Comparison of ENCODE assay signal across 28 cellular contexts in genomic region chr2:158004131-158004530, GRCh38.
DNase-seq lines count a peak whose midpoint lies in the region; ATAC-seq and TF ChIP-seq lines count a peak whose summit lies in the region.
"Had no signal": no experiment of that assay in that cellular context is flagged by ENCODE, and none has a peak within 500 bp of the region (broad histone marks: within the 10 kb centered on the region; RNA-seq: fewer than 3 reads in every experiment).

No MANE protein-coding gene starts in this region.

- no peaks in the 10 kb centered on the region for H3K36me3 ChIP-seq in H7 (replicated peaks; ENCODE audit: control insufficient read depth, insufficient read depth, low read length)
- H3K36me3 ChIP-seq: SJCRH30, tibial nerve had no signal

- no peak overlapping the region for H3K4me3 Mint-ChIP-seq in activated CD4-positive, alpha-beta T cell treated with anti-CD3 and anti-CD28 coated beads, Interleukin-2, amount 10 ng/mL, durations not matched to agents 7 days and 5 days
- H3K4me3 Mint-ChIP-seq: activated CD8-positive, alpha-beta T cell treated with anti-CD3 and anti-CD28 coated beads, Interleukin-2, amount 10 ng/mL, durations not matched to agents 7 days and 5 days; CD4-positive, alpha-beta memory T cell; central memory CD8-positive, alpha-beta T cell; H9; stimulated activated naive CD8-positive, alpha-beta T cell treated with anti-CD3 and anti-CD28 coated beads, Interleukin-15, amount 100 ng/mL, for 72 hours; WTC11 had no signal

- no peak for ATAC-seq in HG03108 (IDR thresholded peaks at IDR 0.05; ENCODE audit: unreplicated experiment)
- ATAC-seq in HG03045 (IDR thresholded peaks at IDR 0.05; ENCODE audit: unreplicated experiment): no peak
- ATAC-seq: activated CD8-positive, alpha-beta T cell treated with anti-CD3 and anti-CD28 coated beads, Interleukin-2, amount 10 ng/mL, durations not matched to agents 7 days and 5 days; esophagus mucosa; left ventricle myocardium superior; mucosa of descending colon; stimulated activated naive CD8-positive, alpha-beta T cell treated with anti-CD3 and anti-CD28 coated beads, Interleukin-15, amount 100 ng/mL, for 72 hours; WTC11 had no signal

- H3K27ac Mint-ChIP-seq in activated CD4-positive, alpha-beta T cell treated with anti-CD3 and anti-CD28 coated beads, Interleukin-2, amount 10 ng/mL, durations not matched to agents 7 days and 5 days: no peak overlapping the region
- H3K27ac Mint-ChIP-seq: activated CD8-positive, alpha-beta T cell treated with anti-CD3 and anti-CD28 coated beads, Interleukin-2, amount 10 ng/mL, durations not matched to agents 7 days and 5 days; H9; stimulated activated naive CD8-positive, alpha-beta T cell treated with anti-CD3 and anti-CD28 coated beads, Interleukin-15, amount 100 ng/mL, for 72 hours; WTC11 had no signal

- POLR2A ChIA-PET in activated CD4-positive, alpha-beta T cell treated with anti-CD3 and anti-CD28 coated beads, Interleukin-2, amount 10 ng/mL, durations not matched to agents 7 days and 5 days (lab: Charles Lee): no interaction called here

- H3K36me3 Mint-ChIP-seq in activated CD4-positive, alpha-beta T cell treated with anti-CD3 and anti-CD28 coated beads, Interleukin-2, amount 10 ng/mL, durations not matched to agents 7 days and 5 days (ENCODE audit: low read depth): no peaks in the 10 kb centered on the region
- H3K36me3 Mint-ChIP-seq: CD4-positive, alpha-beta memory T cell; WTC11 had no signal

- peaks cover 6% of the 10 kb centered on the region for H3K4me1 Mint-ChIP-seq in activated CD4-positive, alpha-beta T cell treated with anti-CD3 and anti-CD28 coated beads, Interleukin-2, amount 10 ng/mL, durations not matched to agents 7 days and 5 days
- H3K4me1 Mint-ChIP-seq: central memory CD8-positive, alpha-beta T cell had no signal

- no peak overlapping the region for H3K4me3 ChIP-seq in epithelial cell of esophagus (ENCODE audit: low read length)
- H3K4me3 ChIP-seq in H7 (ENCODE audit: insufficient read depth, low read depth, low read length): no peak overlapping the region
- H3K4me3 ChIP-seq: mucosa of descending colon, SJCRH30, tibial nerve had no signal

- no peaks in the 10 kb centered on the region for H3K27me3 Mint-ChIP-seq in activated CD4-positive, alpha-beta T cell treated with anti-CD3 and anti-CD28 coated beads, Interleukin-2, amount 10 ng/mL, durations not matched to agents 7 days and 5 days
- H3K27me3 Mint-ChIP-seq: stimulated activated naive CD8-positive, alpha-beta T cell treated with anti-CD3 and anti-CD28 coated beads, Interleukin-15, amount 100 ng/mL, for 72 hours had no signal

- TF ChIP-seq CTCF in epithelial cell of esophagus (IDR thresholded peaks at IDR 0.05; ENCODE audit: insufficient read depth, low read depth, low read length, missing control alignments): no peak

- no peaks in the 10 kb centered on the region for H3K27me3 ChIP-seq in H7 (ENCODE audit: control insufficient read depth, insufficient read depth, low read length)
- H3K27me3 ChIP-seq: SJCRH30, tibial nerve had no signal

- DNase-seq in EL (peak; percentile 22), RPMI7951 (ENCODE audit: low read depth) (peak; percentile 20), epithelial cell of esophagus (ENCODE audit: low read depth) (peak; percentile 38), kidney tubule cell (ENCODE audit: low spot score) (peak; percentile 41), H7 (no peak)
- DNase-seq in activated CD4-positive, alpha-beta T cell treated with anti-CD3 and anti-CD28 coated beads, Interleukin-2, amount 10 ng/mL, durations not matched to agents 7 days and 5 days: no peak
- DNase-seq: activated CD8-positive, alpha-beta T cell treated with anti-CD3 and anti-CD28 coated beads, Interleukin-2, amount 10 ng/mL, durations not matched to agents 7 days and 5 days; activated T-cell treated with anti-CD3 and anti-CD28 coated beads, Interleukin-2, amount 50 U/mL, for 1 hour; anterior cingulate cortex; CD4-positive, alpha-beta memory T cell; DMS79 treated with DMSO at 0.1 percent for 48 hours; H9; head of caudate nucleus; left ventricle myocardium superior; mucosa of descending colon; NCI-H1417 treated with DMSO at 0.1 percent for 48 hours; NCI-H774; OCI-M1; stimulated activated CD4-positive, alpha-beta T cell treated with anti-CD3 and anti-CD28 coated beads, Interleukin-4, amount 100 ng/mL, for 4 hours; stimulated activated naive CD8-positive, alpha-beta T cell treated with anti-CD3 and anti-CD28 coated beads, Interleukin-15, amount 100 ng/mL, for 72 hours; T-helper 2 cell had no signal

- CTCF ChIA-PET in activated CD4-positive, alpha-beta T cell treated with anti-CD3 and anti-CD28 coated beads, Interleukin-2, amount 10 ng/mL, durations not matched to agents 7 days and 5 days (lab: Charles Lee): interaction anchor here (0.6 kb wide), 1 partner anchor 211 kb away, joined by 3 read pairs; no protein-coding TSS in a partner anchor

- no peaks in the 10 kb centered on the region for H3K9me3 Mint-ChIP-seq in activated CD4-positive, alpha-beta T cell treated with anti-CD3 and anti-CD28 coated beads, Interleukin-2, amount 10 ng/mL, durations not matched to agents 7 days and 5 days
- H3K9me3 Mint-ChIP-seq: central memory CD8-positive, alpha-beta T cell; H9; WTC11 had no signal

Comparison
In these comparisons a context has a peak if more than half of its experiments do, and no peak if none do; other contexts are left out.
1. DNase-seq: peak in EL (single experiment), RPMI7951 (single experiment), epithelial cell of esophagus (single experiment) and kidney tubule cell (single experiment); none in activated CD4-positive, alpha-beta T cell treated with anti-CD3 and anti-CD28 coated beads, Interleukin-2, amount 10 ng/mL, durations not matched to agents 7 days and 5 days (single experiment) and H7 (single experiment).